ENCODE assay signal across 1 cellular context in the genomic region with DNA sequence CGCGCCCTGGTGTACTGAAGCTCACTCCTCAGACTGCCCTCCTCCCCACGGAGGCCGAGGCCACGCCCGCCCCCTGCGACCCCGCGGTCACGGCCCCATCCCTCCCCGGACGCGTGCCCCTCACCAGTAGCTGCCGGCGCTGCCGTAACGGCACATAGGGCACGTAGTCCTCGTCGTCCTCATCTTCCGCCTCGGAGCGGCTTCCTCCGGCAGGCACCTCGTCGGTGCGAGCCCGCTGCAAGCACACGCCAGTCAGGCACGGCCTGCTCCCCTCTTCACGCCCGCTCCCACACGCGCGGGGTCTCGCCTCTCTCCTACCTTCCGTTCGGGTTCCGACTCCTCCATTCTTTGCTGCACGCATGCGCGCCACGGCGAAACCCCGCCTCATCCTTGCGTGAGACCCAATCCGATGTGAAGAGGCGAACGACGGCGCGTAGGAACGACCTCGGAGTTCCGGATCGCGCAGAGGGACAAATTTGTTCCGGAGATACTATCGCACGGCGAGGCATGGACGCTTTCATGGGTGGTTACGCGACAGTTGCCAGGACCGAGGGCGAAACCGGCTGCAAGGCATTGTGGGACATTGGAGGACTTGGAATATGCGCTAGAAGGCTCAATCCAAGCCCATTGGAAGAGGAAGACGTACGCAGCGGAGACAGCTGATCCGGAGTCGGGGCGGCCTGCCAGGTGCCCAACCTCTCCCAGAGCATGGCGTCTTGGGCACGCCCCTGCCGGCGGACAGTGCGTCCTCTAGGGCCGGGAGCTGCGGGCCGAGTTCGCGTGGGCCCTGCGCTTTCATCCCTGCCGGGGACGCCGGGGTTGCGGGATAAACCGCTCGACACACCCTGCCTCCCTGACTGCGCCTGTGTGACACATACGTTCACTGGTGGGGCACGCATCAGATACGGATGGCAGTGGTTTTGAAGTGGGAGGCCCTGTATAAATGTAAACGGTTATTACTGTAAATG.
TF ChIP-seq lines count a peak whose summit lies in the region.

A gene (minus strand): TSS at position 361 of the 968 bp plus-strand sequence. CDS start 16 bp downstream, at position 345.

TF ChIP-seq in WTC11, 78 proteins besides CTCF, POLR2A, EP300 and RAD21 (continued from another document):
- TF ChIP-seq, protein P1, sequence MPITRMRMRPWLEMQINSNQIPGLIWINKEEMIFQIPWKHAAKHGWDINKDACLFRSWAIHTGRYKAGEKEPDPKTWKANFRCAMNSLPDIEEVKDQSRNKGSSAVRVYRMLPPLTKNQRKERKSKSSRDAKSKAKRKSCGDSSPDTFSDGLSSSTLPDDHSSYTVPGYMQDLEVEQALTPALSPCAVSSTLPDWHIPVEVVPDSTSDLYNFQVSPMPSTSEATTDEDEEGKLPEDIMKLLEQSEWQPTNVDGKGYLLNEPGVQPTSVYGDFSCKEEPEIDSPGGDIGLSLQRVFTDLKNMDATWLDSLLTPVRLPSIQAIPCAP (CRISPR knock-in tag; IDR thresholded peaks at IDR 0.05), result no peak
- TF ChIP-seq NFE2L1 (CRISPR knock-in tag; IDR thresholded peaks at IDR 0.05), result peak; percentile 71; the same call in 1 of the 2 replicates
- TF ChIP-seq, protein P2, sequence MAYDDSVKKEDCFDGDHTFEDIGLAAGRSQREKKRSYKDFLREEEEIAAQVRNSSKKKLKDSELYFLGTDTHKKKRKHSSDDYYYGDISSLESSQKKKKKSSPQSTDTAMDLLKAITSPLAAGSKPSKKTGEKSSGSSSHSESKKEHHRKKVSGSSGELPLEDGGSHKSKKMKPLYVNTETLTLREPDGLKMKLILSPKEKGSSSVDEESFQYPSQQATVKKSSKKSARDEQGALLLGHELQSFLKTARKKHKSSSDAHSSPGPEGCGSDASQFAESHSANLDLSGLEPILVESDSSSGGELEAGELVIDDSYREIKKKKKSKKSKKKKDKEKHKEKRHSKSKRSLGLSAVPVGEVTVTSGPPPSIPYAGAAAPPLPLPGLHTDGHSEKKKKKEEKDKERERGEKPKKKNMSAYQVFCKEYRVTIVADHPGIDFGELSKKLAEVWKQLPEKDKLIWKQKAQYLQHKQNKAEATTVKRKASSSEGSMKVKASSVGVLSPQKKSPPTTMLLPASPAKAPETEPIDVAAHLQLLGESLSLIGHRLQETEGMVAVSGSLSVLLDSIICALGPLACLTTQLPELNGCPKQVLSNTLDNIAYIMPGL (CRISPR knock-in tag; IDR thresholded peaks at IDR 0.05), result peak; percentile 90
- no peak for TF ChIP-seq ZNF317 (CRISPR knock-in tag; IDR thresholded peaks at IDR 0.05; ENCODE audit: borderline replicate concordance, low read depth)
- no peak for TF ChIP-seq SMAD3 (CRISPR knock-in tag; IDR thresholded peaks at IDR 0.05; ENCODE audit: borderline replicate concordance)
- peak; percentile 82; the same call in 1 of the 2 replicates for TF ChIP-seq TCF7 (CRISPR knock-in tag; IDR thresholded peaks at IDR 0.05; ENCODE audit: low read depth)
- TF ChIP-seq CREM (CRISPR knock-in tag; IDR thresholded peaks at IDR 0.05), result peak; percentile 86
